Comparison of ENCODE assay signal across 7 cellular contexts in the genomic region with DNA sequence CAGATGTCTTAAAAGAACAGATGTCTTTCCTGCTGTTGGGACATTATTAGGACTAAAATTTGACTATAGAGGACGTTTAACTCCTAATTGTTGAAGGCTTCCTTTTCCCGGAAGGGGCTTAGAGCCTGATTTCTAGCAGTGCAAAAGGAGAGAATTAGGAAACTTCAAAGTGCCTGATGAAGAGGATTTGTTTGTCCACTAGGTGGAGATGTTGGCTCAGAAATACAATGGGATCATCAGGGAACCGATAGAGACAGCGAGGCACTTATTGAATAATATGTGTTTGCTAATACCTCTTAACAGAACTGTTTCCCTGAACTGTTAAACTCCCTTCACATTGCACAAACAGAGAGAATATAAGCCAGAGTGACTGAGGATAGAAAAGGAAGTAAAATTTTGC.
DNase-seq lines count a peak whose midpoint lies in the region; TF ChIP-seq lines count a peak whose summit lies in the region.

No MANE protein-coding gene starts in this region.

- intact Hi-C loops in prostate gland (cut with DNase I) (no loop called here), uterus (cut with DNase I; ENCODE audit: low total_unique reads) (no loop called here)

- H3K4me3 ChIP-seq in prostate gland, result no peak overlapping the region
- no peak overlapping the region for H3K4me3 ChIP-seq in uterus

- no peaks in the 10 kb centered on the region for H3K4me1 ChIP-seq in prostate gland (replicated peaks)
- H3K4me1 ChIP-seq in uterus, result no peaks in the 10 kb centered on the region

- no peak for TF ChIP-seq POLR2A in prostate gland (IDR thresholded peaks at IDR 0.05)
- TF ChIP-seq POLR2A in uterus (IDR thresholded peaks at IDR 0.05), result no peak

- POLR2A ChIA-PET in GM10248 (lab: Yijun Ruan, JAX), result no interaction called here

- WGBS in prostate gland, result 0% methylated on average over 4 of the region's 4 CpGs

- H3K36me3 ChIP-seq in KOPT-K1 (ENCODE audit: insufficient read depth, low read length) (no peaks in the 10 kb centered on the region), prostate gland (no peaks in the 10 kb centered on the region), uterus (no peaks in the 10 kb centered on the region)

- H3K27me3 ChIP-seq in prostate gland (replicated peaks; ENCODE audit: insufficient read depth) (no peaks in the 10 kb centered on the region), uterus (no peaks in the 10 kb centered on the region)

- DNase-seq in GM10248 (ENCODE audit: extremely low spot score), result peak; percentile 1
- peak; percentile 1 for DNase-seq in cerebellum (ENCODE audit: low spot score)
- DNase-seq in prostate gland (ENCODE audit: low spot score), result peak; percentile 11
- DNase-seq in uterus, result no peak
- no peak for DNase-seq in DMS153 (lab: John Stamatoyannopoulos, UW)
- DNase-seq in mesenteric fat pad (ENCODE audit: low spot score), result no peak

- H3K27ac ChIP-seq in KOPT-K1 (ENCODE audit: low read depth, low read length, poor library complexity, severe bottlenecking) (peak overlapping the region; percentile 53), prostate gland (no peak overlapping the region), uterus (no peak overlapping the region)

- peaks cover 34% of the 10 kb centered on the region for H3K9me3 ChIP-seq in KOPT-K1 (ENCODE audit: insufficient read depth, low read length, poor library complexity, severe bottlenecking)
- H3K9me3 ChIP-seq in prostate gland, result no peaks in the 10 kb centered on the region
- no peaks in the 10 kb centered on the region for H3K9me3 ChIP-seq in uterus

- CTCF ChIA-PET in GM10248 (lab: Yijun Ruan, JAX), result no interaction called here

- peak; percentile 37 for TF ChIP-seq CTCF in GM10248 (IDR thresholded peaks at IDR 0.05; ENCODE audit: control extremely low read depth, extremely low read depth, low read depth, missing control alignments)
- peak in 3 of 4 experiments; percentile 44 to 61 (median 57) for TF ChIP-seq CTCF in prostate gland (IDR thresholded peaks at IDR 0.05)
- no peak for TF ChIP-seq CTCF in uterus (IDR thresholded peaks at IDR 0.05)

Comparison
In these comparisons a context has a peak if more than half of its experiments do, and no peak if none do; other contexts are left out.
1. DNase-seq: peak in GM10248 (single experiment), cerebellum (single experiment) and prostate gland (single experiment); none in uterus (0 of 2), DMS153 (single experiment) and mesenteric fat pad (single experiment).
2. CTCF ChIP-seq: peak in GM10248 (single experiment) and prostate gland (3 of 4); none in uterus (0 of 4).